Comparison of ENCODE assay signal across 11 cellular contexts in genomic region chr2:88684519-88684918, GRCh38.
"Had no signal": no experiment of that assay in that cellular context is flagged by ENCODE, and none has a peak within 500 bp of the region (broad histone marks: within the 10 kb centered on the region; RNA-seq: fewer than 3 reads in every experiment).

No MANE protein-coding gene starts in this region.

- DNase-seq: GM23248, GOT3, H7, H9, HCEC 1CT, HFFc6 had no signal

- FAIRE-seq: H1, H54 had no signal

- H3K27ac Mint-ChIP-seq: GM23338, H9, HFFc6 had no signal

- H3K4me2 ChIP-seq: GM23338 had no signal

- H3K4me1 ChIP-seq: HAP-1 had no signal

- H3K9ac ChIP-seq: GM23248 had no signal

- H3K4me3 ChIP-seq: GM23248, GM23338, HAP-1 had no signal

- H3K4me1 Mint-ChIP-seq: GM23338, H9 had no signal

- ATAC-seq: GM23338, HCT116 had no signal

- H3K36me3 ChIP-seq: HAP-1 had no signal

- H2AFZ ChIP-seq: GM23248, GM23338 had no signal

- H3K27ac ChIP-seq: GM23248 had no signal

- H3K4me3 Mint-ChIP-seq: GM23338, H9, HFFc6 had no signal
